27 cellular contexts compared by ENCODE assay signal in genomic region chr11:116543099-116543498, GRCh38.
"Had no signal": no experiment of that assay in that cellular context is flagged by ENCODE, and none has a peak within 500 bp of the region (broad histone marks: within the 10 kb centered on the region; RNA-seq: fewer than 3 reads in every experiment).

No MANE protein-coding gene starts in this region.

- H3K27me3 ChIP-seq: colonic mucosa had no signal

- H3K4me3 ChIP-seq: colonic mucosa, dorsolateral prefrontal cortex, esophagus squamous epithelium, gastrocnemius medialis, heart right ventricle, left lung, lower lobe of right lung, mucosa of descending colon had no signal

- FAIRE-seq: endometrium, islet of Langerhans, keratinocyte had no signal

- H3K36me3 ChIP-seq: colonic mucosa, esophagus squamous epithelium, gastrocnemius medialis, heart right ventricle, left lung, lower lobe of right lung had no signal

- ATAC-seq: esophagus mucosa, gastrocnemius medialis, heart right ventricle, left colon, left lung, left ventricle myocardium superior, lower lobe of right lung, mucosa of descending colon had no signal

- H3K4me1 ChIP-seq: colonic mucosa, esophagus squamous epithelium, gastrocnemius medialis, heart right ventricle, left lung, lower lobe of right lung had no signal

- H3K27ac ChIP-seq: colonic mucosa, dorsolateral prefrontal cortex, epithelial cell of prostate, esophagus squamous epithelium, gastrocnemius medialis, heart right ventricle, left lung, lower lobe of right lung had no signal

- H3K9me3 ChIP-seq: colonic mucosa, esophagus squamous epithelium, gastrocnemius medialis, left lung, lower lobe of right lung, mucosa of descending colon had no signal

- DNase-seq: cerebellar nuclear complex; colonic mucosa; dermis blood vessel endothelial cell; dorsolateral prefrontal cortex; effector CD4-positive, alpha-beta T cell; effector memory CD4-positive, alpha-beta T cell; erythroblast; esophagus squamous epithelium; foreskin fibroblast; foreskin melanocyte; gastrocnemius medialis; glutamatergic neuron; head of caudate nucleus; heart right ventricle; hippocampal formation; kidney glomerular epithelial cell; left colon; left lung; left ventricle myocardium superior; lower lobe of right lung; mesenchymal stem cell; mucosa of descending colon had no signal
